In genomic region chr5:156421798-156422197, GRCh38 we compare ENCODE assay signal across 20 cellular contexts.
"Had no signal": no experiment of that assay in that cellular context is flagged by ENCODE, and none has a peak within 500 bp of the region (broad histone marks: within the 10 kb centered on the region; RNA-seq: fewer than 3 reads in every experiment).

No MANE protein-coding gene starts in this region.

- ATAC-seq: foreskin keratinocyte; gastroesophageal sphincter; stimulated activated memory B cell treated with anti-CD40 and anti-IgM and Interleukin-4, amounts not matched to agents 10 μg/mL and 1 μg/mL and 100 μg/mL, for 72 hours; stimulated activated naive CD8-positive, alpha-beta T cell treated with anti-CD3 and anti-CD28 coated beads, Interleukin-15, Interleukin-2, amounts not matched to agents 100 U/mL and 50 U/mL, for 24 hours had no signal

- H3K9ac ChIP-seq: neural progenitor cell had no signal

- H3K4me3 Mint-ChIP-seq: natural killer cell treated with Interleukin-12 subunit alpha and Interleukin-12 subunit beta and Interleukin-15 and Interleukin-18, amount 100 ng/mL, for 72 hours; neural progenitor cell; stimulated activated memory B cell treated with anti-CD40 and anti-IgM and Interleukin-4, amounts not matched to agents 10 μg/mL and 1 μg/mL and 100 μg/mL, for 72 hours; type B pancreatic cell had no signal

- H3K4me1 Mint-ChIP-seq: stimulated activated memory B cell treated with anti-CD40 and anti-IgM and Interleukin-4, amounts not matched to agents 10 μg/mL and 1 μg/mL and 100 μg/mL, for 72 hours had no signal

- H3K4me3 ChIP-seq: dorsolateral prefrontal cortex, esophagus muscularis mucosa, gastroesophageal sphincter, heart right ventricle, neural progenitor cell, prostate gland, sigmoid colon, testis, tibial artery had no signal

- H3K27ac Mint-ChIP-seq: natural killer cell treated with Interleukin-12 subunit alpha and Interleukin-12 subunit beta and Interleukin-15 and Interleukin-18, amount 100 ng/mL, for 72 hours; neural progenitor cell; stimulated activated memory B cell treated with anti-CD40 and anti-IgM and Interleukin-4, amounts not matched to agents 10 μg/mL and 1 μg/mL and 100 μg/mL, for 72 hours; type B pancreatic cell had no signal

- H3K36me3 ChIP-seq: esophagus muscularis mucosa, gastroesophageal sphincter, heart right ventricle, neural progenitor cell, prostate gland, sigmoid colon, tibial artery had no signal

- H3K27ac ChIP-seq: dorsolateral prefrontal cortex, esophagus muscularis mucosa, foreskin keratinocyte, gastroesophageal sphincter, heart right ventricle, neural progenitor cell, prostate gland, sigmoid colon, testis, tibial artery had no signal

- H3K4me1 ChIP-seq: foreskin keratinocyte, neural progenitor cell, prostate gland, sigmoid colon, testis, tibial artery had no signal

- H3K36me3 Mint-ChIP-seq: natural killer cell treated with Interleukin-12 subunit alpha and Interleukin-12 subunit beta and Interleukin-15 and Interleukin-18, amount 100 ng/mL, for 72 hours; neural progenitor cell; stimulated activated memory B cell treated with anti-CD40 and anti-IgM and Interleukin-4, amounts not matched to agents 10 μg/mL and 1 μg/mL and 100 μg/mL, for 72 hours; type B pancreatic cell had no signal

- H3K27me3 Mint-ChIP-seq: type B pancreatic cell had no signal

- H3K27me3 ChIP-seq: dorsolateral prefrontal cortex, esophagus muscularis mucosa, foreskin keratinocyte, gastroesophageal sphincter, heart right ventricle, neural progenitor cell, sigmoid colon, testis, tibial artery had no signal

- H3K9me3 ChIP-seq: esophagus muscularis mucosa, gastroesophageal sphincter, prostate gland, sigmoid colon, testis, tibial artery had no signal

- H3K9me3 Mint-ChIP-seq: natural killer cell treated with Interleukin-12 subunit alpha and Interleukin-12 subunit beta and Interleukin-15 and Interleukin-18, amount 100 ng/mL, for 72 hours; stimulated activated memory B cell treated with anti-CD40 and anti-IgM and Interleukin-4, amounts not matched to agents 10 μg/mL and 1 μg/mL and 100 μg/mL, for 72 hours; type B pancreatic cell had no signal

- H3K4me2 ChIP-seq: neural progenitor cell had no signal

- DNase-seq: dorsolateral prefrontal cortex; effector CD4-positive, alpha-beta T cell; foreskin keratinocyte; heart right ventricle; hippocampal formation; mammary epithelial cell; right cardiac atrium; sigmoid colon; stimulated activated CD4-positive, alpha-beta T cell treated with anti-CD3 and anti-CD28 coated beads, Interleukin-4, amount 100 ng/mL, for 4 hours; stimulated activated naive CD8-positive, alpha-beta T cell treated with anti-CD3 and anti-CD28 coated beads, Interleukin-15, Interleukin-2, amounts not matched to agents 100 U/mL and 50 U/mL, for 24 hours; substantia nigra; testis; tibial artery had no signal
